Comparison of ENCODE assay signal across 8 cellular contexts in the genomic region with DNA sequence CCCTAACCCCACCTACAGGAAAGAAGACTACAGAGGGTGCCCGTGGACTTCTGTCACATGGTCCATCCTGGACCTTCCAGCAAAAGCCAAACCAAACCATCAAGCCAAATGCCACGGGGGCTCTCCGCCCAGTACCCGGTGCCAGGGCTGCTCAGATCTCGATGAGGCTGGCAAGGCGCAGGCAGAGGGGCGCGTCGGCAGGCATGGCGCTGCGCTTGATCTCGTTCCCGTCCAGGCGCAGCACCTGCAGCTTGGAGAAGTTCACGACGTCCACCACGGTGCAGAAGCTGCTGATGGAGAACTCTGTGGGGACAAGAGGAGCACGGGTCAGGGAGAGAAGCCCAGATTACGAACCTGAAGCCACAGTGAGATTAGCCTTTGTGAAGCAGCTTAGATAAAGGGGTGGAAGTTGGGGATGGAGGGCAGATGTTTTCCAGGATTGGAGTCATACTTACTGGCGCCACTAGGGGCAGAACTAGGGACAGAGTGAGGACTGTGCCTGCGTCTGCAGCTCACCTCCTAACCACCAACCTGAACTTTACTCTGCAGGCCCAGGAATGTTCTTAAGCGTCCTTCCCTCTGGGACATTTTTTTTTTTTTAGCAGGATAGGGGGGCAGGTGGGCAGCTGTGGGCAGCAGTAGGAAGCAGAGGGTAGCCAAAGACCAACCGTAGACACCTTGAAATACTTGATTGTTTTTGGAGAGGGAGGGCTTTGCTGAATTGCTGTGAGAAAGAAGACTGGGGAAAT. TPM values are rescaled to one million over a fixed set of nuclear protein-coding genes. Genes with fewer than 3 reads are reported as not detected.
DNase-seq lines count a peak whose midpoint lies in the region; ATAC-seq and TF ChIP-seq lines count a peak whose summit lies in the region.

No MANE protein-coding gene starts in this region.

- no peaks in the 10 kb centered on the region for H3K9me3 Mint-ChIP-seq in HFFc6
- H3K9me3 Mint-ChIP-seq in activated T-helper 2 cell treated with anti-CD3 and anti-CD28 coated beads, Interferon-gamma antibody, Interleukin-2, Interleukin-4, amounts not matched to agents 10 μg/mL and 5 μg/mL and 100 μg/mL, durations not matched to agents 14 hours and 24 hours and 36 hours, result no peaks in the 10 kb centered on the region

- H3K4me1 Mint-ChIP-seq in HFFc6 (ENCODE audit: low read depth), result no peaks in the 10 kb centered on the region
- peaks cover 7% of the 10 kb centered on the region for H3K4me1 Mint-ChIP-seq in activated T-helper 2 cell treated with anti-CD3 and anti-CD28 coated beads, Interferon-gamma antibody, Interleukin-2, Interleukin-4, amounts not matched to agents 10 μg/mL and 5 μg/mL and 100 μg/mL, durations not matched to agents 14 hours and 24 hours and 36 hours (ENCODE audit: low read depth)

- H3K4me1 ChIP-seq in OCI-LY1 (ENCODE audit: insufficient read depth, low read length, severe bottlenecking), result peaks cover 71% of the 10 kb centered on the region

- ATAC-seq in GM21526 (IDR thresholded peaks at IDR 0.05; ENCODE audit: low FRiP score, unreplicated experiment), result no peak
- ATAC-seq in GM21786 (IDR thresholded peaks at IDR 0.05; ENCODE audit: unreplicated experiment), result no peak

- no peaks in the 10 kb centered on the region for H3K9me3 ChIP-seq in OCI-LY1 (ENCODE audit: low read length)

- H3K9me2 ChIP-seq in OCI-LY1 (ENCODE audit: low read depth, low read length), result no peaks in the 10 kb centered on the region

- DNase-seq in COR-L47 (lab: John Stamatoyannopoulos, UW) (peak; percentile 21), HFFc6 (peak; percentile 19), germinal center (ENCODE audit: low spot score) (peak; percentile 77), renal cortical epithelial cell (ENCODE audit: low read depth) (peak; percentile 40)
- DNase-seq in activated T-helper 2 cell treated with anti-CD3 and anti-CD28 coated beads, Interferon-gamma antibody, Interleukin-2, Interleukin-4, amounts not matched to agents 10 μg/mL and 5 μg/mL and 100 μg/mL, durations not matched to agents 14 hours and 24 hours and 36 hours (ENCODE audit: low spot score), result peak; percentile 21

- no peak overlapping the region for H3K9ac ChIP-seq in OCI-LY1 (ENCODE audit: low read length)

- H3K4me3 ChIP-seq in OCI-LY1 (ENCODE audit: low read depth, low read length, poor library complexity, severe bottlenecking), result no peak overlapping the region

- H4K20me1 ChIP-seq in OCI-LY1 (ENCODE audit: insufficient read depth, low read length), result no peaks in the 10 kb centered on the region

- H3K4me3 Mint-ChIP-seq in HFFc6, result no peak overlapping the region
- no peak overlapping the region for H3K4me3 Mint-ChIP-seq in activated T-helper 2 cell treated with anti-CD3 and anti-CD28 coated beads, Interferon-gamma antibody, Interleukin-2, Interleukin-4, amounts not matched to agents 10 μg/mL and 5 μg/mL and 100 μg/mL, durations not matched to agents 14 hours and 24 hours and 36 hours (ENCODE audit: low read depth)

- H2AFZ ChIP-seq in OCI-LY1 (ENCODE audit: low read length), result no peak overlapping the region

- H3K36me3 Mint-ChIP-seq in HFFc6 (ENCODE audit: low read depth), result no peaks in the 10 kb centered on the region
- H3K36me3 Mint-ChIP-seq in activated T-helper 2 cell treated with anti-CD3 and anti-CD28 coated beads, Interferon-gamma antibody, Interleukin-2, Interleukin-4, amounts not matched to agents 10 μg/mL and 5 μg/mL and 100 μg/mL, durations not matched to agents 14 hours and 24 hours and 36 hours (ENCODE audit: low read depth), result no peaks in the 10 kb centered on the region

- no peaks in the 10 kb centered on the region for H3K79me2 ChIP-seq in OCI-LY1 (ENCODE audit: insufficient read depth, low read length)

- no peaks in the 10 kb centered on the region for H3F3A ChIP-seq in OCI-LY1 (ENCODE audit: insufficient read depth, low read length)

- peak overlapping the region; percentile 7; the same call in 1 of the 2 replicates for H3K4me2 ChIP-seq in OCI-LY1 (ENCODE audit: low read length)

- H3K27me3 Mint-ChIP-seq in HFFc6 (ENCODE audit: insufficient read depth), result peaks cover 43% of the 10 kb centered on the region
- peaks cover 27% of the 10 kb centered on the region for H3K27me3 Mint-ChIP-seq in activated T-helper 2 cell treated with anti-CD3 and anti-CD28 coated beads, Interferon-gamma antibody, Interleukin-2, Interleukin-4, amounts not matched to agents 10 μg/mL and 5 μg/mL and 100 μg/mL, durations not matched to agents 14 hours and 24 hours and 36 hours (ENCODE audit: low read depth)

- TF ChIP-seq CTCF in HFFc6 (IDR thresholded peaks at IDR 0.05) (peak; percentile 86), OCI-LY1 (IDR thresholded peaks at IDR 0.05; ENCODE audit: low read length) (peak; percentile 85)

- no peak overlapping the region for H3K27ac ChIP-seq in OCI-LY1 (ENCODE audit: low read depth, low read length, poor library complexity, severe bottlenecking)

- no peak overlapping the region for H3K27ac Mint-ChIP-seq in HFFc6
- no peak overlapping the region for H3K27ac Mint-ChIP-seq in activated T-helper 2 cell treated with anti-CD3 and anti-CD28 coated beads, Interferon-gamma antibody, Interleukin-2, Interleukin-4, amounts not matched to agents 10 μg/mL and 5 μg/mL and 100 μg/mL, durations not matched to agents 14 hours and 24 hours and 36 hours

- no peaks in the 10 kb centered on the region for H3K36me3 ChIP-seq in OCI-LY1 (ENCODE audit: insufficient read depth, low read length)

- no peaks in the 10 kb centered on the region for H3K27me3 ChIP-seq in OCI-LY1 (ENCODE audit: insufficient read depth, low read length)

- intact Hi-C loops in activated T-helper 2 cell treated with anti-CD3 and anti-CD28 coated beads, Interferon-gamma antibody, Interleukin-2, Interleukin-4, amounts not matched to agents 10 μg/mL and 5 μg/mL and 100 μg/mL, durations not matched to agents 14 hours and 24 hours and 36 hours (cut with micrococcal nuclease), result no loop called here

RNA-seq across cellular contexts. Expression of gene FMOD, which starts 8.6 kb away (rescaled TPM):
- under 1 TPM; 0.19 to 0.66 (median 0.34) TPM for total RNA-seq in HFFc6 (2021; fragmentation: NEBNext Ultra II Directional; extraction: Animal tissue kit (Norgen Biotek cat#: 25700))
- total RNA-seq in activated T-helper 2 cell treated with anti-CD3 and anti-CD28 coated beads, Interferon-gamma antibody, Interleukin-2, Interleukin-4, amounts not matched to agents 10 μg/mL and 5 μg/mL and 100 μg/mL, durations not matched to agents 14 hours and 24 hours and 36 hours, result 4.0 and 5.4 TPM in 2 replicates
- total RNA-seq in renal cortical epithelial cell, result 1.7 TPM in 1 of 2 replicates, not detected in the other

RNA-seq across cellular contexts. Expression of gene BTG2, which starts 37.0 kb away (rescaled TPM):
- 10 to 100 TPM; 12.7 to 18.5 (median 13.7) TPM for total RNA-seq in HFFc6 (2021; fragmentation: NEBNext Ultra II Directional; extraction: Animal tissue kit (Norgen Biotek cat#: 25700))
- 98.1 and 98.8 TPM in 2 replicates for total RNA-seq in activated T-helper 2 cell treated with anti-CD3 and anti-CD28 coated beads, Interferon-gamma antibody, Interleukin-2, Interleukin-4, amounts not matched to agents 10 μg/mL and 5 μg/mL and 100 μg/mL, durations not matched to agents 14 hours and 24 hours and 36 hours
- total RNA-seq in renal cortical epithelial cell, result 12.7 and 54.3 TPM in 2 replicates

Comparison
In these comparisons a context has a peak if more than half of its experiments do, and no peak if none do; other contexts are left out.
1. DNase-seq: peak in every context shown above with its lines; median percentile 77 in germinal center; 40 in renal cortical epithelial cell; 21 in COR-L47; 21 in activated T-helper 2 cell treated with anti-CD3 and anti-CD28 coated beads, Interferon-gamma antibody, Interleukin-2, Interleukin-4, amounts not matched to agents 10 μg/mL and 5 μg/mL and 100 μg/mL, durations not matched to agents 14 hours and 24 hours and 36 hours; 19 in HFFc6.